14 cellular contexts compared by ENCODE assay signal in the genomic region with DNA sequence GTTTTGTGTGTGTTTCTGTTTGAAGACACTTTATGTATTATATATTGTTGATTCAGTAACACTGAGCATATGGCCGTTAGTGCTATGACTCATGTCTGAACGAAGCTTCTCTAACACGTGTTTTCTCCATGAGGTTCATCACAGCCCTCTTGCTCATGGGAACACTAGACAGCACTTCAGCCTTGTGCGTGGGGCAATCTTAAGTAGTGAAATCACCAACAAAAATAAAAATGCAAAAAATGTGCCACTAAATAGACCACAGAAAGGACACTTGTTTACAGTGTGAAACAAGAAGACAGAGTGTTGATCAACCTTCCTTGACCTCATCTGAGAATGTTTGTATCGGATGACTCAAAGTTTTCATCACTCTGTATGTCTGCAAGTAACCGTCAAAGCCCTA.
A peak's percentile ranks its signal among the peaks of the same experiment; 100 is the strongest.
DNase-seq lines count a peak whose midpoint lies in the region; ATAC-seq lines count a peak whose summit lies in the region.
"Had no signal": no experiment of that assay in that cellular context is flagged by ENCODE, and none has a peak within 500 bp of the region (broad histone marks: within the 10 kb centered on the region; RNA-seq: fewer than 3 reads in every experiment).

No MANE protein-coding gene starts in this region.

- no CpG with 5 or more reads among the region's 6 CpGs for WGBS in neuronal stem cell (ENCODE audit: extremely low coverage in 2 of 2, insufficient read length in 2 of 2, insufficient replicate concordance in 1 of 2), 2 donors

- ATAC-seq in effector memory CD8-positive, alpha-beta T cell (replicated peaks): peak; percentile 58
- peak; percentile 24 for ATAC-seq in naive thymus-derived CD4-positive, alpha-beta T cell
- ATAC-seq in left colon (no peak), GM21737 (IDR thresholded peaks at IDR 0.05; ENCODE audit: unreplicated experiment) (no peak)

- no peak overlapping the region for H3K9ac ChIP-seq in neuronal stem cell (ENCODE audit: low read depth, low read length, poor library complexity)

- no peak overlapping the region for H2BK12ac ChIP-seq in neuronal stem cell (ENCODE audit: low read length)

- H4K8ac ChIP-seq in neuronal stem cell (ENCODE audit: low read depth, low read length): no peak overlapping the region

- H3K23ac ChIP-seq in neuronal stem cell (ENCODE audit: low read depth, low read length, poor library complexity): no peak overlapping the region

- H4K91ac ChIP-seq in neuronal stem cell (ENCODE audit: low read depth, low read length, poor library complexity): no peak overlapping the region

- H3K27me3 Mint-ChIP-seq in CD8-positive, alpha-beta memory T cell: no peaks in the 10 kb centered on the region
- H3K27me3 Mint-ChIP-seq in effector memory CD8-positive, alpha-beta T cell: no peaks in the 10 kb centered on the region
- peaks cover 0 to 11% (median 0%) of the 10 kb centered on the region in 5 donors for H3K27me3 Mint-ChIP-seq in naive thymus-derived CD4-positive, alpha-beta T cell
- H3K27me3 Mint-ChIP-seq: activated CD4-positive, alpha-beta memory T cell treated with anti-CD3 and anti-CD28 coated beads, Interleukin-2, amount 10 ng/mL, durations not matched to agents 7 days and 5 days; activated naive CD8-positive, alpha-beta T cell treated with anti-CD3 and anti-CD28 coated beads, Interleukin-2, amount 10 ng/mL, durations not matched to agents 7 days and 5 days had no signal

- H3K27ac Mint-ChIP-seq in CD8-positive, alpha-beta memory T cell: peak overlapping the region in 5 of 8 donors; percentile 3 to 40 (median 11)
- H3K27ac Mint-ChIP-seq in effector memory CD8-positive, alpha-beta T cell: peak overlapping the region; percentile 47 to 81
- no peak overlapping the region for H3K27ac Mint-ChIP-seq in naive thymus-derived CD4-positive, alpha-beta T cell
- H3K27ac Mint-ChIP-seq: activated CD4-positive, alpha-beta memory T cell treated with anti-CD3 and anti-CD28 coated beads, Interleukin-2, amount 10 ng/mL, durations not matched to agents 7 days and 5 days; activated naive CD8-positive, alpha-beta T cell treated with anti-CD3 and anti-CD28 coated beads, Interleukin-2, amount 10 ng/mL, durations not matched to agents 7 days and 5 days had no signal

- H3K9me3 ChIP-seq in CD8-positive, alpha-beta memory T cell (ENCODE audit: low read length): no peaks in the 10 kb centered on the region
- no peaks in the 10 kb centered on the region for H3K9me3 ChIP-seq in naive thymus-derived CD4-positive, alpha-beta T cell (ENCODE audit: control insufficient read depth in 2 of 3, low read length in 3 of 3)
- no peaks in the 10 kb centered on the region for H3K9me3 ChIP-seq in neuronal stem cell (replicated peaks in 1 of 2; ENCODE audit: control insufficient read depth in 2 of 2, insufficient read depth in 1 of 2, low read depth in 1 of 2, low read length in 2 of 2)
- H3K9me3 ChIP-seq: vagina had no signal

- CTCF ChIA-PET in CD8-positive, alpha-beta memory T cell (lab: Charles Lee): no interaction called here
- CTCF ChIA-PET in naive thymus-derived CD4-positive, alpha-beta T cell (lab: Charles Lee): no interaction called here

- intact Hi-C loops in naive thymus-derived CD4-positive, alpha-beta T cell (cut with micrococcal nuclease): no loop called here
- intact Hi-C loops in left colon (cut with DNase I, micrococcal nuclease): no loop called here

- H3K4ac ChIP-seq in neuronal stem cell (ENCODE audit: low read length): no peak overlapping the region

- no peak overlapping the region for H2AFZ ChIP-seq in neuronal stem cell (ENCODE audit: low read length)

- no peak overlapping the region for H3K4me3 ChIP-seq in CD8-positive, alpha-beta memory T cell (ENCODE audit: low read length)
- H3K4me3 ChIP-seq in naive thymus-derived CD4-positive, alpha-beta T cell (ENCODE audit: low read length): no peak overlapping the region
- no peak overlapping the region for H3K4me3 ChIP-seq in neuronal stem cell (ENCODE audit: low read length in 2 of 2)
- H3K4me3 ChIP-seq: vagina had no signal

- H3K14ac ChIP-seq in neuronal stem cell (ENCODE audit: low read length): no peak overlapping the region

- H3K4me2 ChIP-seq in neuronal stem cell (ENCODE audit: insufficient read depth, low read length, poor library complexity, severe bottlenecking): no peak overlapping the region

- H3K79me1 ChIP-seq in neuronal stem cell (ENCODE audit: low read depth, low read length): no peaks in the 10 kb centered on the region

- H3K27ac ChIP-seq in CD8-positive, alpha-beta memory T cell (ENCODE audit: low read depth, low read length): no peak overlapping the region
- H3K27ac ChIP-seq in naive thymus-derived CD4-positive, alpha-beta T cell (ENCODE audit: low read depth, low read length): no peak overlapping the region
- H3K27ac ChIP-seq in neuronal stem cell (replicated peaks; ENCODE audit: low read length): no peak overlapping the region

- POLR2A ChIA-PET in CD8-positive, alpha-beta memory T cell (lab: Charles Lee): no interaction called here
- POLR2A ChIA-PET in naive thymus-derived CD4-positive, alpha-beta T cell (lab: Charles Lee): no interaction called here

- no peak overlapping the region for H3K18ac ChIP-seq in neuronal stem cell (ENCODE audit: low read length)

- peaks cover 0 to 18% (median 0%) of the 10 kb centered on the region in 3 donors for H3K36me3 Mint-ChIP-seq in CD8-positive, alpha-beta memory T cell
- H3K36me3 Mint-ChIP-seq in effector memory CD8-positive, alpha-beta T cell (ENCODE audit: insufficient read depth): peaks cover 4% of the 10 kb centered on the region
- peaks cover 0 to 6% (median 0%) of the 10 kb centered on the region in 5 donors for H3K36me3 Mint-ChIP-seq in naive thymus-derived CD4-positive, alpha-beta T cell

- peak overlapping the region in 5 of 7 donors; percentile 7 to 54 (median 15) for H3K4me3 Mint-ChIP-seq in CD8-positive, alpha-beta memory T cell
- H3K4me3 Mint-ChIP-seq in effector memory CD8-positive, alpha-beta T cell: peak overlapping the region; percentile 3 to 50
- no peak overlapping the region for H3K4me3 Mint-ChIP-seq in naive thymus-derived CD4-positive, alpha-beta T cell
- H3K4me3 Mint-ChIP-seq: activated CD4-positive, alpha-beta memory T cell treated with anti-CD3 and anti-CD28 coated beads, Interleukin-2, amount 10 ng/mL, durations not matched to agents 7 days and 5 days; activated naive CD8-positive, alpha-beta T cell treated with anti-CD3 and anti-CD28 coated beads, Interleukin-2, amount 10 ng/mL, durations not matched to agents 7 days and 5 days had no signal

- no peak overlapping the region for H2BK5ac ChIP-seq in neuronal stem cell (ENCODE audit: low read length)

- H3K4me1 Mint-ChIP-seq in CD8-positive, alpha-beta memory T cell: peaks cover 71 to 85% (median 77%) of the 10 kb centered on the region in 3 donors
- H3K4me1 Mint-ChIP-seq in effector memory CD8-positive, alpha-beta T cell (ENCODE audit: low read depth in 2 of 2): peaks cover 62 to 77% of the 10 kb centered on the region in 2 donors
- H3K4me1 Mint-ChIP-seq in naive thymus-derived CD4-positive, alpha-beta T cell: peaks cover 0 to 19% (median 0%) of the 10 kb centered on the region in 7 donors

- H2BK15ac ChIP-seq in neuronal stem cell (ENCODE audit: low read length): no peak overlapping the region

- H3K27me3 ChIP-seq in CD8-positive, alpha-beta memory T cell (ENCODE audit: insufficient read depth, low read length, poor library complexity, severe bottlenecking): no peaks in the 10 kb centered on the region
- no peaks in the 10 kb centered on the region for H3K27me3 ChIP-seq in naive thymus-derived CD4-positive, alpha-beta T cell (ENCODE audit: control insufficient read depth in 2 of 2, insufficient read depth in 2 of 2, low read length in 2 of 2)
- H3K27me3 ChIP-seq in neuronal stem cell (ENCODE audit: control insufficient read depth in 3 of 3, insufficient read depth in 3 of 3, low read depth in 1 of 3, low read length in 3 of 3): no peaks in the 10 kb centered on the region
- H3K27me3 ChIP-seq: vagina had no signal

- peaks cover 43% of the 10 kb centered on the region for H3K4me1 ChIP-seq in CD8-positive, alpha-beta memory T cell (ENCODE audit: insufficient read depth, low read length)
- peaks cover 0 to 53% of the 10 kb centered on the region in 2 donors for H3K4me1 ChIP-seq in naive thymus-derived CD4-positive, alpha-beta T cell (ENCODE audit: control insufficient read depth in 2 of 2, insufficient read depth in 2 of 2, low read length in 2 of 2)
- no peaks in the 10 kb centered on the region for H3K4me1 ChIP-seq in neuronal stem cell (ENCODE audit: control insufficient read depth in 2 of 2, insufficient read depth in 1 of 2, low read depth in 1 of 2, low read length in 2 of 2)

- no peak overlapping the region for H2BK120ac ChIP-seq in neuronal stem cell (ENCODE audit: low read depth, low read length)

- H3K9me3 Mint-ChIP-seq in CD8-positive, alpha-beta memory T cell: peaks cover 0 to 22% (median 10%) of the 10 kb centered on the region in 5 donors
- peaks cover 2 to 8% of the 10 kb centered on the region in 2 donors for H3K9me3 Mint-ChIP-seq in effector memory CD8-positive, alpha-beta T cell
- H3K9me3 Mint-ChIP-seq in naive thymus-derived CD4-positive, alpha-beta T cell: peaks cover 0 to 18% (median 10%) of the 10 kb centered on the region in 11 donors

- H2AK5ac ChIP-seq in neuronal stem cell (ENCODE audit: low read depth, low read length): no peak overlapping the region

- no peaks in the 10 kb centered on the region for H3K36me3 ChIP-seq in CD8-positive, alpha-beta memory T cell (ENCODE audit: insufficient read depth, low read length)
- no peaks in the 10 kb centered on the region for H3K36me3 ChIP-seq in naive thymus-derived CD4-positive, alpha-beta T cell (ENCODE audit: control insufficient read depth in 2 of 3, insufficient read depth in 3 of 3, low read length in 3 of 3)
- H3K36me3 ChIP-seq in neuronal stem cell (replicated peaks in 1 of 2; ENCODE audit: control insufficient read depth in 2 of 2, insufficient read depth in 2 of 2, low read length in 2 of 2): no peaks in the 10 kb centered on the region
- H3K36me3 ChIP-seq: vagina had no signal

- DNase-seq in CD8-positive, alpha-beta memory T cell: no peak
- peak; percentile 42 for DNase-seq in HT1080 (ENCODE audit: low read depth)
- no peak for DNase-seq in effector memory CD8-positive, alpha-beta T cell
- no peak for DNase-seq in naive thymus-derived CD4-positive, alpha-beta T cell
- no peak for DNase-seq in neuronal stem cell (ENCODE audit: low spot score)
- DNase-seq in left colon: no peak
- no peak for DNase-seq in kidney glomerular epithelial cell (lab: John Stamatoyannopoulos, UW)
- DNase-seq: activated CD4-positive, alpha-beta memory T cell treated with anti-CD3 and anti-CD28 coated beads, Interleukin-2, amount 10 ng/mL, durations not matched to agents 7 days and 5 days; activated naive CD8-positive, alpha-beta T cell treated with anti-CD3 and anti-CD28 coated beads, Interleukin-2, amount 10 ng/mL, durations not matched to agents 7 days and 5 days; DMS 273 treated with DMSO at 0.1 percent for 48 hours; NCI-H146; T-helper 2 cell had no signal

Comparison
In these comparisons a context has a peak if more than half of its experiments do, and no peak if none do; other contexts are left out.
1. H3K27ac Mint-ChIP-seq: peak in CD8-positive, alpha-beta memory T cell (5 of 8) and effector memory CD8-positive, alpha-beta T cell (2 of 2); none in naive thymus-derived CD4-positive, alpha-beta T cell (0 of 9).
2. H3K4me3 Mint-ChIP-seq: peak in CD8-positive, alpha-beta memory T cell (5 of 7) and effector memory CD8-positive, alpha-beta T cell (2 of 2); none in naive thymus-derived CD4-positive, alpha-beta T cell (0 of 10).
3. ATAC-seq: peak in effector memory CD8-positive, alpha-beta T cell (single experiment) and naive thymus-derived CD4-positive, alpha-beta T cell (single experiment); none in left colon (single experiment) and GM21737 (single experiment).